16 cellular contexts compared by ENCODE assay signal in genomic region chr1:232307299-232307698, GRCh38.
"Had no signal": no experiment of that assay in that cellular context is flagged by ENCODE, and none has a peak within 500 bp of the region (broad histone marks: within the 10 kb centered on the region; RNA-seq: fewer than 3 reads in every experiment).

No MANE protein-coding gene starts in this region.

- DNase-seq: activated CD4-positive, alpha-beta memory T cell treated with anti-CD3 and anti-CD28 coated beads for 36 hours; activated CD4-positive, alpha-beta T cell treated with anti-CD3 and anti-CD28 coated beads for 36 hours; activated CD8-positive, alpha-beta memory T cell treated with anti-CD3 and anti-CD28 coated beads, Interleukin-2, amount 10 ng/mL, durations not matched to agents 7 days and 5 days; activated naive CD4-positive, alpha-beta T cell treated with anti-CD3 and anti-CD28 coated beads, Interleukin-2, amount 50 U/mL, for 16 hours; activated T-cell treated with anti-CD3 and anti-CD28 coated beads, Interleukin-2, amount 50 U/mL, for 1 hour; adrenal gland; left colon; mammary epithelial cell; mucosa of descending colon; naive thymus-derived CD4-positive, alpha-beta T cell; right cardiac atrium; stimulated activated naive CD8-positive, alpha-beta T cell treated with anti-CD3 and anti-CD28 coated beads, Interleukin-15, Interleukin-2, amounts not matched to agents 100 U/mL and 50 U/mL, for 24 hours; T-helper 17 cell had no signal

- H3K9me3 ChIP-seq: adrenal gland, mucosa of descending colon, suprapubic skin had no signal

- ATAC-seq: activated CD4-positive, alpha-beta T cell treated with anti-CD3 and anti-CD28 coated beads for 36 hours; activated CD8-positive, alpha-beta memory T cell treated with anti-CD3 and anti-CD28 coated beads, Interleukin-2, amount 10 ng/mL, durations not matched to agents 7 days and 5 days; esophagus mucosa; left colon; mucosa of descending colon; naive thymus-derived CD4-positive, alpha-beta T cell; stimulated activated naive CD8-positive, alpha-beta T cell treated with anti-CD3 and anti-CD28 coated beads, Interleukin-15, Interleukin-2, amounts not matched to agents 100 U/mL and 50 U/mL, for 24 hours; T-helper 17 cell had no signal

- H3K36me3 ChIP-seq: adrenal gland, cardiac muscle cell, suprapubic skin had no signal

- H3K27ac ChIP-seq: suprapubic skin had no signal

- H3K4me3 ChIP-seq: adrenal gland, cardiac muscle cell, mucosa of descending colon, suprapubic skin had no signal

- H3K4me1 ChIP-seq: adrenal gland had no signal

- H3K27me3 ChIP-seq: adrenal gland, cardiac muscle cell, suprapubic skin had no signal
